In genomic region chr22:28030442-28030841, GRCh38 we compare ENCODE assay signal across 12 cellular contexts.
"Had no signal": no experiment of that assay in that cellular context is flagged by ENCODE, and none has a peak within 500 bp of the region (broad histone marks: within the 10 kb centered on the region; RNA-seq: fewer than 3 reads in every experiment).

No MANE protein-coding gene starts in this region.

- H3K9me3 Mint-ChIP-seq: activated T-cell treated with anti-CD3 and anti-CD28 coated beads, Interleukin-2, amount 50 U/mL, for 4 hours; naive B cell; type B pancreatic cell had no signal

- H3K36me3 Mint-ChIP-seq: activated naive CD8-positive, alpha-beta T cell; naive B cell; type B pancreatic cell had no signal

- H3K27me3 Mint-ChIP-seq: activated naive CD8-positive, alpha-beta T cell; type B pancreatic cell had no signal

- H3K4me1 Mint-ChIP-seq: naive B cell had no signal

- H3K9me3 ChIP-seq: heart right ventricle, suprapubic skin had no signal

- DNase-seq: activated effector memory CD4-positive, alpha-beta T cell treated with anti-CD3 and anti-CD28 coated beads, Interleukin-2, amount 50 U/mL, for 16 hours; activated T-cell treated with anti-CD3 and anti-CD28 coated beads, Interleukin-2, amount 50 U/mL, for 4 hours; amygdala; foreskin melanocyte; heart right ventricle; islet precursor cell; naive B cell; stimulated activated CD4-positive, alpha-beta T cell treated with anti-CD3 and anti-CD28 coated beads, Interleukin-2, amount 100 ng/mL, for 48 hours; stimulated activated naive CD8-positive, alpha-beta T cell treated with anti-CD3 and anti-CD28 coated beads, Interleukin-15, Interleukin-2, amounts not matched to agents 100 U/mL and 50 U/mL, for 24 hours had no signal

- H3K27ac Mint-ChIP-seq: activated naive CD8-positive, alpha-beta T cell; type B pancreatic cell had no signal

- H3K4me3 Mint-ChIP-seq: activated naive CD8-positive, alpha-beta T cell; activated T-cell treated with anti-CD3 and anti-CD28 coated beads, Interleukin-2, amount 50 U/mL, for 4 hours; naive B cell; type B pancreatic cell had no signal

- H3K4me3 ChIP-seq: heart right ventricle, suprapubic skin had no signal

- H3K27me3 ChIP-seq: heart right ventricle, suprapubic skin had no signal
